In the genomic region with DNA sequence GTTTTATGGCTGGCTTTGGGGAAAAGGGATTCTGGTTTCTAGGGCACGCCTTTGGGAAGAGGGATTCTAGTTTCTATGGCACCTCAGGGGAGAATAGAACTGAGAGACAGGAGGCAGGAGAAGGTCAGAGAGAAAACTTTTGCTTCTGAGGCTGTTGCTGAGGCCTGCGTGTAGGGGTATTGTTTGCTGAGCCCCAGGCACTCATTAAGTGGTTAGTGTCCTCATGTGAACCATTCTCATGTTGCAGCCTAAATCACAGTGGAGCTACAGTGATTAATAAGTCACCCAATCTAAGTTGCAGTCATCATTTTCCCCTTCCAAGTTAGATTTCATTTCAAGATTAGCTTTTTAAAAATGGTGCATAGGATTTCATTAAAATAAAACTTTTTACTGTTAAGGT, we compare ENCODE assay signal across 20 cellular contexts. TPM values are rescaled to one million over a fixed set of nuclear protein-coding genes. Genes with fewer than 3 reads are reported as not detected.
"Had no signal": no experiment of that assay in that cellular context is flagged by ENCODE, and none has a peak within 500 bp of the region (broad histone marks: within the 10 kb centered on the region; RNA-seq: fewer than 3 reads in every experiment).

No MANE protein-coding gene starts in this region.

- H3K4me3 ChIP-seq: lung, psoas muscle, sigmoid colon, upper lobe of left lung had no signal

- DNase-seq: activated CD4-positive, alpha-beta T cell treated with anti-CD3 and anti-CD28 coated beads, Interleukin-2, amount 50 U/mL, for 4 hours; activated CD4-positive, CD25-positive, alpha-beta regulatory T cell treated with anti-CD3 and anti-CD28 coated beads, Interleukin-2, amount 50 U/mL, for 72 hours; activated T-cell treated with anti-CD3 and anti-CD28 coated beads, Interleukin-2, amount 50 U/mL, for 1 hour; amygdala; cerebellar nuclear complex; dermis blood vessel endothelial cell; hypothalamus; left cardiac atrium; naive thymus-derived CD8-positive, alpha-beta T cell; psoas muscle; sigmoid colon; stimulated activated CD4-positive, alpha-beta T cell treated with anti-CD3 and anti-CD28 coated beads, Interleukin-2, amount 100 ng/mL, for 24 hours; stimulated activated naive CD4-positive, alpha-beta T cell treated with Interleukin-2 at 50 U/mL for 16 hours; upper lobe of left lung had no signal

- H3K4me3 Mint-ChIP-seq: activated naive CD8-positive, alpha-beta T cell; naive thymus-derived CD8-positive, alpha-beta T cell had no signal

- H3K27ac ChIP-seq: psoas muscle, sigmoid colon, upper lobe of left lung had no signal

- H3K27me3 ChIP-seq: sigmoid colon, upper lobe of left lung had no signal

- H3K36me3 Mint-ChIP-seq: activated naive CD8-positive, alpha-beta T cell; brain; naive thymus-derived CD8-positive, alpha-beta T cell had no signal

- H3K27me3 Mint-ChIP-seq: activated naive CD8-positive, alpha-beta T cell had no signal

- H3K27ac Mint-ChIP-seq: activated naive CD8-positive, alpha-beta T cell; naive thymus-derived CD8-positive, alpha-beta T cell had no signal

- ATAC-seq: left cardiac atrium; naive thymus-derived CD8-positive, alpha-beta T cell; psoas muscle had no signal

- H3K36me3 ChIP-seq: sigmoid colon, upper lobe of left lung had no signal

- H3K4me1 ChIP-seq: psoas muscle, sigmoid colon, upper lobe of left lung had no signal

- H3K9me3 ChIP-seq: psoas muscle, sigmoid colon, upper lobe of left lung had no signal

- H3K4me1 Mint-ChIP-seq: naive thymus-derived CD8-positive, alpha-beta T cell had no signal

RNA-seq across cellular contexts. Expression of a gene that starts 29.0 kb away (rescaled TPM):
- total RNA-seq: dermis blood vessel endothelial cell; glomerular endothelial cell; left cardiac atrium; lung; mononuclear cell; naive thymus-derived CD8-positive, alpha-beta T cell; omental fat pad; psoas muscle; sigmoid colon; upper lobe of left lung had no signal
